8 cellular contexts compared by ENCODE assay signal in the genomic region with DNA sequence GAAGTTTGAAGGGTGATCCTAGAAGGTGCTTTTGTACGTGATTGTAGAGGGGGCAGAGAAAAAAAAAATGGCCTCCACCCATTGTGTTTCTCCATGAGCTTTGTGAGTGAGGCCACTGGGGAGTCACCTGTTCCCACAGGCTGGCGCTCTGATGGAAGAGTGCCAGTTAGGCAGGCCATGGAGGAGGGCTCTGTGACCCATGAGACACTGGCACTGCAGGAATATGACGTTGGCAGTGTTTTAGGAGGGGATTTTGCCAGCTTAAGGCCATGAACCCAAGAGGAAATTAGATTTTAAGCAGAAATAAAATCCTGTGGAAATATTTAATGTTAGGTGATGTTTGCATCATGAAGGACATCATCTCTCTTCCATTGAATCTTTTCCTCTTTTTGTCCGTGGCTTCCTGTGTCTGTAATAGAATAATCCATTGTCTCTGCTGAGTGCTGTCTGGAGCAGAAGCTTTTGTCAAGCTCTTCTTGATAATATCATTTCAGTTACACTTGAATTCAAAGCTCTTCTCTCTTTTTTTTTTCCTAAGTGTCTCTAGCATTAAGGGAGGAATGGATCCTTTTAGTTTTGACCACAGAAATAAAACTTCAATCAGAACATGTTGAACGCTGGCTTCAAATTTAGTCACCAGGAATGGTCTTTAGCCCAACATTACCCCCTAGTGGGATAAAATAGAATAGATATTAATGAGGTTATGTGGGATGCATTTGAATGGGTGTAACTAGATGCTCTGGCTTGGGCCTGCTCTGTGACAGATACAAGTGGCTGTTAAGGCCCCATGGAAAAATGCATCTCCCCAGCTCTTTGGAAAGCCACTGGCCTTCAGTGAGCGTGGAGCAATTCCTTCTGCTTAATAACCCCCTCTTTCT. TPM values are rescaled to one million over a fixed set of nuclear protein-coding genes. Genes with fewer than 3 reads are reported as not detected.
A peak's percentile ranks its signal among the peaks of the same experiment; 100 is the strongest.
DNase-seq lines count a peak whose midpoint lies in the region; ATAC-seq, FAIRE-seq and TF ChIP-seq lines count a peak whose summit lies in the region.

No MANE protein-coding gene starts in this region.

- H3K36me3 ChIP-seq in H7 (replicated peaks; ENCODE audit: control insufficient read depth, insufficient read depth, low read length) (no peaks in the 10 kb centered on the region), Panc1 (ENCODE audit: control insufficient read depth, insufficient read depth, low read length) (no peaks in the 10 kb centered on the region)

- POLR2A ChIA-PET in Panc1 (lab: Charles Lee): interaction anchor here (0.6 kb wide), 1 partner anchor 39 kb away, joined by 3 read pairs; no protein-coding TSS in a partner anchor

- no peak for FAIRE-seq in GM12892 (lab: Jason Lieb, UNC)

- TF ChIP-seq CTCF in GM10266 (IDR thresholded peaks at IDR 0.05; ENCODE audit: control insufficient read depth, insufficient read depth, low read depth, missing control alignments): peak; percentile 12
- TF ChIP-seq CTCF in Panc1 (IDR thresholded peaks at IDR 0.05): peak; percentile 59
- TF ChIP-seq CTCF in epithelial cell of proximal tubule (conservative IDR thresholded peaks at IDR 0.05; ENCODE audit: low read depth, low read length): peak; percentile 60
- peak; percentile 53 to 61 (median 55) for TF ChIP-seq CTCF in nephron (IDR thresholded peaks at IDR 0.05; ENCODE audit: unreplicated experiment in 3 of 3)

- peak; percentile 71 for DNase-seq in GM10266 (ENCODE audit: extremely low spot score)
- peak; percentile 29 for DNase-seq in H7
- peak; percentile 54 for DNase-seq in LHCN-M2 (ENCODE audit: low read depth)
- DNase-seq in Panc1 (ENCODE audit: low read depth, low spot score): peak; percentile 30
- DNase-seq in epithelial cell of proximal tubule (ENCODE audit: low read depth): no peak
- DNase-seq in GM12892 (ENCODE audit: insufficient read length): no peak
- no peak for DNase-seq in stimulated activated CD4-positive, alpha-beta T cell treated with anti-CD3 and anti-CD28 coated beads, Interleukin-4, amount 100 ng/mL, for 4 hours

- BruUV-seq in Panc1 (replicated peaks; lab: Mats Ljungman, UMichigan): no TSS peak

- TF ChIP-seq POLR2A in GM12892 (IDR thresholded peaks at IDR 0.05; ENCODE audit: low read depth, low read length): no peak

- H3K9me3 ChIP-seq in Panc1 (ENCODE audit: control insufficient read depth, insufficient read depth, low read depth, low read length): no peaks in the 10 kb centered on the region

- no peak overlapping the region for H3K27ac Mint-ChIP-seq in nephron

- H3K27me3 ChIP-seq in H7 (ENCODE audit: control insufficient read depth, insufficient read depth, low read length) (no peaks in the 10 kb centered on the region), Panc1 (ENCODE audit: control insufficient read depth, insufficient read depth, low read length) (no peaks in the 10 kb centered on the region)

- no peak overlapping the region for H3K27ac ChIP-seq in Panc1 (ENCODE audit: low read length)

- no peaks in the 10 kb centered on the region for H3K9me3 Mint-ChIP-seq in nephron

- no peaks in the 10 kb centered on the region for H3K36me3 Mint-ChIP-seq in nephron (ENCODE audit: low read depth)

- ATAC-seq in Panc1: peak; percentile 90

- H3K4me1 ChIP-seq in Panc1 (ENCODE audit: control insufficient read depth, insufficient read depth, low read length): no peaks in the 10 kb centered on the region

- intact Hi-C loops in Panc1 (cut with micrococcal nuclease; ENCODE audit: unreplicated experiment): loop anchor here (1.0 kb wide), 1 partner anchor 249 kb away; no protein-coding TSS in a partner anchor

- peaks cover 4% of the 10 kb centered on the region for H3K4me1 Mint-ChIP-seq in nephron

- in situ Hi-C loops in Panc1 (cut with HindIII; ENCODE audit: low pct_unique_long_range_greater_than_20kb, low sequenced_read_pairs): no loop called here

- no peaks in the 10 kb centered on the region for H3K27me3 Mint-ChIP-seq in nephron (ENCODE audit: low read depth)

- no peak overlapping the region for H3K4me3 ChIP-seq in H7 (ENCODE audit: insufficient read depth, low read depth, low read length)
- no peak overlapping the region for H3K4me3 ChIP-seq in Panc1 (ENCODE audit: low read depth in 2 of 2, low read length in 2 of 2)
- H3K4me3 ChIP-seq in epithelial cell of proximal tubule (ENCODE audit: low read depth, low read length): no peak overlapping the region

- CTCF ChIA-PET in Panc1 (lab: Charles Lee): interaction anchor here (0.6 to 1.7 kb wide), 8 partner anchors 86 to 541 kb away, joined by 3 to 8 read pairs (median 3); a partner anchor contains a TSS

- H3K4me3 Mint-ChIP-seq in nephron: no peak overlapping the region

RNA-seq across cellular contexts. Expression of a gene that starts 41.0 kb away (rescaled TPM):
- 0.07 TPM in 1 of 2 replicates, not detected in the other for total RNA-seq in H7 (2014; rRNA removed; shearing (Covaris generic))
- total RNA-seq in LHCN-M2 (2014; rRNA removed) (not detected in 2 replicates), Panc1 (2021; ENCODE audit: unreplicated experiment) (not detected), epithelial cell of proximal tubule (0.43 TPM in 1 of 2 replicates, not detected in the other)
- polyA plus RNA-seq in LHCN-M2 (2012): not detected
- polyA plus RNA-seq in Panc1 (2012; ENCODE audit: insufficient read length): not detected
- not detected for polyA plus RNA-seq in GM12892 (2012; ENCODE audit: missing spikeins)

Comparison
In these comparisons a context has a peak if more than half of its experiments do, and no peak if none do; other contexts are left out.
1. DNase-seq: peak in GM10266 (single experiment), H7 (single experiment), LHCN-M2 (single experiment) and Panc1 (single experiment); none in epithelial cell of proximal tubule (single experiment), GM12892 (single experiment) and stimulated activated CD4-positive, alpha-beta T cell treated with anti-CD3 and anti-CD28 coated beads, Interleukin-4, amount 100 ng/mL, for 4 hours (0 of 2).
2. Peak in every context shown above with its lines, with median percentiles within 50 percentile points of each other: CTCF ChIP-seq.